Comparison of ENCODE assay signal across 8 cellular contexts in the genomic region with DNA sequence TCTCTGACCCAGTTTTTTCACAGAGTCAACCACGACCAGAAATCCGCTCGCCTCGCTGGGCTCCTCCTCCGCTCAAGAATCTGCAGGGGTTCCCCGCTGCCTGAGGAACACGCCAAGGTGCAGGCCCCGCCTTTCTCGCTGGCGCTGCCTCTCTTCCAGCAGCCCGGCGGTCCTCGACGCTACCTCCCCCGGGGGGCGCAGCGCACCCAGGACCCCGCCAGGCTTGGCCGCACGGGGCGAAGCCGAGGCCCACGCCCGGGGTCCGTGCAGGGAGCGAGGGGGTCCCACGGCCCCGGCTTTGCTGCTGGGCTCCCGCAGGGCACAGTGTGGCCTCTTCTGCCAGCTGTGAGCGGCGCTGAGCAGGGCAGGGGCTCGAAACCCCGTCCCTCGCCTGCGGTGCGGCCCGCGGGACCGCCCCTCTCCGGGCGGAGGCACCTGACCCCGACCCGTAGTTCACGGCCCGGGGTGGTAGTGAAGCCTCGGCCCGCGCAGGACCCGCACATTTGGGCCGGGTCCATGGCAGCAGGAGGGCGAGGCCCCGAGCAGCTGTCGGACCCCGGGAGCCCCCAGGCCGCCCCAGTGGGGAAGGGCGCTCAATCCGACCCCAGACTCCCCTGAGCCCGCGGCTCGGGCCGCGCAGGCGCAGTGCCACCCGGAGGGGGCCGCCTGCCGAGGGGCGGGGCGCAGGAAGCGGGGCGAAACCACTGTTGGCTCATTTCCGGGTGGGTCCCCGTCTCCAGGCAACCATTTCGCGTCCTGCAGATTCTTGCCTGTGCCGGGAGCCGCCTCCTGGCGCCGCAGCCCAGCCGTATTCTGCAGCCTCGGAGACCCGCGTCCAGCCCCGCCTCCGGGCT. TPM values are rescaled to one million over a fixed set of nuclear protein-coding genes. Genes with fewer than 3 reads are reported as not detected.
DNase-seq lines count a peak whose midpoint lies in the region; ATAC-seq, FAIRE-seq and TF ChIP-seq lines count a peak whose summit lies in the region.

No MANE protein-coding gene starts in this region.

- H4K20me1 ChIP-seq in astrocyte (ENCODE audit: insufficient read depth, low read length) (no peaks in the 10 kb centered on the region), hepatocyte (ENCODE audit: insufficient read depth, poor library complexity, severe bottlenecking) (no peaks in the 10 kb centered on the region)

- peak; percentile 86 for ATAC-seq in GM18498 (IDR thresholded peaks at IDR 0.05; ENCODE audit: unreplicated experiment)
- ATAC-seq in HG02943 (IDR thresholded peaks at IDR 0.05; ENCODE audit: low read depth, unreplicated experiment) = peak; percentile 76
- ATAC-seq in aorta (ENCODE audit: low FRiP score) = peak; percentile 89

- no peak for FAIRE-seq in astrocyte (lab: Jason Lieb, UNC)

- peak overlapping the region; percentile 91 for H3K4me3 Mint-ChIP-seq in T-helper 2 cell treated with Interferon-gamma antibody and Interleukin-4, amounts not matched to agents 5 μg/mL and 100 μg/mL, for 36 hours
- H3K4me3 Mint-ChIP-seq in astrocyte (ENCODE audit: unreplicated experiment) = peak overlapping the region; percentile 89

- H3K9me3 ChIP-seq in astrocyte (ENCODE audit: insufficient read depth, low read depth, low read length) (no peaks in the 10 kb centered on the region), hepatocyte (ENCODE audit: low read depth) (no peaks in the 10 kb centered on the region), aorta (ENCODE audit: control insufficient read depth, low read length) (no peaks in the 10 kb centered on the region)

- H3K27me3 ChIP-seq in astrocyte (ENCODE audit: insufficient read depth, low read length) (no peaks in the 10 kb centered on the region), hepatocyte (peaks cover 2% of the 10 kb centered on the region), aorta (ENCODE audit: control insufficient read depth in 1 of 2, insufficient read depth in 2 of 2, low read length in 1 of 2) (no peaks in the 10 kb centered on the region)

- H3K79me2 ChIP-seq in astrocyte (ENCODE audit: insufficient read depth, low read length) (no peaks in the 10 kb centered on the region), hepatocyte (peaks cover 15% of the 10 kb centered on the region)

- peak overlapping the region; percentile 90 for H3K9ac ChIP-seq in astrocyte (ENCODE audit: low read length)

- peak overlapping the region; percentile 93 for H3K27ac Mint-ChIP-seq in T-helper 2 cell treated with Interferon-gamma antibody and Interleukin-4, amounts not matched to agents 5 μg/mL and 100 μg/mL, for 36 hours
- peak overlapping the region; percentile 18 for H3K27ac Mint-ChIP-seq in astrocyte (ENCODE audit: unreplicated experiment)

- TF ChIP-seq CTCF in astrocyte (IDR thresholded peaks at IDR 0.05; ENCODE audit: insufficient read depth, low read depth, low read length) = no peak
- peak; percentile 9 for TF ChIP-seq CTCF in hepatocyte (IDR thresholded peaks at IDR 0.05; ENCODE audit: poor library complexity)

- peaks cover 2% of the 10 kb centered on the region for H3K4me1 Mint-ChIP-seq in T-helper 2 cell treated with Interferon-gamma antibody and Interleukin-4, amounts not matched to agents 5 μg/mL and 100 μg/mL, for 36 hours (ENCODE audit: low read depth)
- H3K4me1 Mint-ChIP-seq in astrocyte (ENCODE audit: low read depth, unreplicated experiment) = peaks cover 2% of the 10 kb centered on the region

- H3K4me3 ChIP-seq in astrocyte (ENCODE audit: insufficient read depth, low read depth, low read length) = peak overlapping the region; percentile 73
- peak overlapping the region; percentile 89 for H3K4me3 ChIP-seq in hepatocyte
- peak overlapping the region; percentile 27 to 62 for H3K4me3 ChIP-seq in aorta (ENCODE audit: low read length in 2 of 2)

- intact Hi-C loops in aorta (cut with DNase I) = loop anchor here in 1 of 2 donors (1.0 to 10.0 kb wide), 4 partner anchors 56 to 458 kb away; partner anchors contain the start of gene PRXL2B

- H3K4me1 ChIP-seq in astrocyte (ENCODE audit: insufficient read depth, low read length) = peaks cover 7% of the 10 kb centered on the region
- peaks cover 15% of the 10 kb centered on the region for H3K4me1 ChIP-seq in hepatocyte (ENCODE audit: insufficient read depth)
- H3K4me1 ChIP-seq in aorta (ENCODE audit: control insufficient read depth in 1 of 2, insufficient read depth in 2 of 2, low read length in 2 of 2) = no peaks in the 10 kb centered on the region

- H3K27me3 Mint-ChIP-seq in T-helper 2 cell treated with Interferon-gamma antibody and Interleukin-4, amounts not matched to agents 5 μg/mL and 100 μg/mL, for 36 hours (ENCODE audit: low read depth) = no peaks in the 10 kb centered on the region
- H3K27me3 Mint-ChIP-seq in astrocyte (ENCODE audit: low read depth, unreplicated experiment) = peaks cover 5% of the 10 kb centered on the region

- peaks cover 16% of the 10 kb centered on the region for H3K9me3 Mint-ChIP-seq in T-helper 2 cell treated with Interferon-gamma antibody and Interleukin-4, amounts not matched to agents 5 μg/mL and 100 μg/mL, for 36 hours
- H3K9me3 Mint-ChIP-seq in astrocyte (ENCODE audit: unreplicated experiment) = peaks cover 7% of the 10 kb centered on the region

- peak overlapping the region; percentile 65 for H3K27ac ChIP-seq in astrocyte (ENCODE audit: low read depth, low read length)
- peak overlapping the region; percentile 86 for H3K27ac ChIP-seq in hepatocyte
- no peak overlapping the region for H3K27ac ChIP-seq in aorta (ENCODE audit: low read depth in 1 of 2, low read length in 2 of 2)

- H3K4me2 ChIP-seq in astrocyte (ENCODE audit: low read length) (peak overlapping the region; percentile 99), hepatocyte (peak overlapping the region; percentile 99)

- peak overlapping the region; percentile 98 for H2AFZ ChIP-seq in astrocyte (ENCODE audit: low read depth, low read length)
- peak overlapping the region; percentile 90 for H2AFZ ChIP-seq in hepatocyte

- DNase-seq in NCI-H187 treated with DMSO at 0.1 percent for 48 hours (lab: John Stamatoyannopoulos, UW) (peak; percentile 15), astrocyte (ENCODE audit: low read depth) (peak; percentile 74), hepatocyte (ENCODE audit: low spot score) (peak; percentile 95), renal cortical epithelial cell (ENCODE audit: low read depth) (peak; percentile 72), aorta (peak; percentile 95 to 97)
- peak; percentile 94 for DNase-seq in T-helper 2 cell treated with Interferon-gamma antibody and Interleukin-4, amounts not matched to agents 5 μg/mL and 100 μg/mL, for 36 hours (ENCODE audit: low spot score)

- H3K9me2 ChIP-seq in hepatocyte (replicated peaks; ENCODE audit: insufficient read depth) = no peaks in the 10 kb centered on the region

- peaks cover 2% of the 10 kb centered on the region for H3K36me3 Mint-ChIP-seq in T-helper 2 cell treated with Interferon-gamma antibody and Interleukin-4, amounts not matched to agents 5 μg/mL and 100 μg/mL, for 36 hours (ENCODE audit: low read depth)
- no peaks in the 10 kb centered on the region for H3K36me3 Mint-ChIP-seq in astrocyte (ENCODE audit: low read depth, unreplicated experiment)

- under 1% methylated on average over 61 of the region's 84 CpGs for WGBS in hepatocyte (ENCODE audit: low lambda C conversion rate, missing lambda C conversion rate)
- WGBS in aorta, 2 donors = 0% methylated on average over 70 to 84 of the region's 84 CpGs

- H3K36me3 ChIP-seq in astrocyte (ENCODE audit: insufficient read depth, low read length) (no peaks in the 10 kb centered on the region), hepatocyte (replicated peaks; ENCODE audit: insufficient read depth, low read depth) (no peaks in the 10 kb centered on the region), aorta (ENCODE audit: control insufficient read depth in 1 of 2, insufficient read depth in 2 of 2, low read length in 1 of 2) (no peaks in the 10 kb centered on the region)

RNA-seq across cellular contexts. Expression of gene MMEL1, which starts 10.0 kb away (rescaled TPM):
- total RNA-seq in astrocyte (not detected in 2 replicates), hepatocyte (0.32 and 0.93 TPM in 2 replicates), renal cortical epithelial cell (0.65 TPM in 1 of 2 replicates, not detected in the other), aorta (1 to 10 TPM in 1 of 2 donors, under 1 TPM in 1; 0.94 to 2.4 TPM)
- polyA plus RNA-seq in hepatocyte (1.8 TPM in 1 of 2 replicates, not detected in the other), aorta (1 to 10 TPM in 1 of 2 donors, under 1 TPM in 1; 0.63 to 1.8 TPM)

RNA-seq across cellular contexts. Expression of gene PRXL2B, which starts 56.2 kb away (rescaled TPM):
- total RNA-seq in astrocyte (19.2 and 20.6 TPM in 2 replicates), hepatocyte (21.4 and 36.7 TPM in 2 replicates), renal cortical epithelial cell (21.0 and 27.1 TPM in 2 replicates), aorta (10 to 100 TPM in 1 of 2 donors, 1 to 10 TPM in 1; 7.1 to 15.1 TPM)
- polyA plus RNA-seq in hepatocyte (39.6 and 41.4 TPM in 2 replicates), aorta (1 to 10 TPM; 6.4 to 7.8 TPM)

Comparison
In these comparisons a context has a peak if more than half of its experiments do, and no peak if none do; other contexts are left out.
1. DNase-seq: peak in every context shown above with its lines; median percentile 96 in aorta; 95 in hepatocyte; 94 in T-helper 2 cell treated with Interferon-gamma antibody and Interleukin-4, amounts not matched to agents 5 μg/mL and 100 μg/mL, for 36 hours; 74 in astrocyte; 72 in renal cortical epithelial cell; 15 in NCI-H187 treated with DMSO at 0.1 percent for 48 hours.
2. H3K27ac ChIP-seq: peak in astrocyte (single experiment) and hepatocyte (single experiment); none in aorta (0 of 2).
3. Peak in every context shown above with its lines, with median percentiles within 50 percentile points of each other: ATAC-seq and H3K4me3 ChIP-seq.